ENCODE assay signal across 1 cellular context in the genomic region with DNA sequence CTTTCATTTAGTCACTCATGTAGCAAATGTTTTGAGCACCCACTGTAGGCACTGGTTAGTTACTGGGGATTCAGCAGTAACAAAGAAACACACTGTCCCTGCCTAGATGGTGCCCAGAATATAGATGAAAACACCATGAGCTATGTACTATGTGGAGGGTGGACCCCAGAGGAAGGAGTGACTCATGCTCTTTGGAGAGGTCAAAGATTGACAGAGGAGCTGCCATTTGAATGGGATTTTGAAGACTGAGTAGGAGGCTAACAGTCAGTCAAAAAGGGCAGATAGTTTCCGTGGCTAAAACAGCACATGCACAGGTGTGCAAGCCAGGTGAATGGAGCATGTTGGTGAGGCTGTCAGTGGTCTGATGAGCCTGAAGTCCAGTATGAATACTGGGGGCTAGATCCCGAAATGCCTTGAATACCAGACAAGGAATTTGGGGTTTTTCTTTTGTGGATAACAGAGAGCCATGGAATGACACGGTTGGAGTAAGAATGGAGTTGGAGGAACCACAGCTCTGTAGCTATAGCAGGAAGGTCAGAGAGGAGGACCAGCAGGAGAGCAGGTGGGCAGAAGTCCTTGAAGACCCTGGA.
A peak's percentile ranks its signal among the peaks of the same experiment; 100 is the strongest.
TF ChIP-seq lines count a peak whose summit lies in the region.

No MANE protein-coding gene starts in this region.

TF ChIP-seq in HepG2, 621 proteins besides CTCF, POLR2A, EP300 and RAD21 (continued from another document):
- TF ChIP-seq, protein P1, sequence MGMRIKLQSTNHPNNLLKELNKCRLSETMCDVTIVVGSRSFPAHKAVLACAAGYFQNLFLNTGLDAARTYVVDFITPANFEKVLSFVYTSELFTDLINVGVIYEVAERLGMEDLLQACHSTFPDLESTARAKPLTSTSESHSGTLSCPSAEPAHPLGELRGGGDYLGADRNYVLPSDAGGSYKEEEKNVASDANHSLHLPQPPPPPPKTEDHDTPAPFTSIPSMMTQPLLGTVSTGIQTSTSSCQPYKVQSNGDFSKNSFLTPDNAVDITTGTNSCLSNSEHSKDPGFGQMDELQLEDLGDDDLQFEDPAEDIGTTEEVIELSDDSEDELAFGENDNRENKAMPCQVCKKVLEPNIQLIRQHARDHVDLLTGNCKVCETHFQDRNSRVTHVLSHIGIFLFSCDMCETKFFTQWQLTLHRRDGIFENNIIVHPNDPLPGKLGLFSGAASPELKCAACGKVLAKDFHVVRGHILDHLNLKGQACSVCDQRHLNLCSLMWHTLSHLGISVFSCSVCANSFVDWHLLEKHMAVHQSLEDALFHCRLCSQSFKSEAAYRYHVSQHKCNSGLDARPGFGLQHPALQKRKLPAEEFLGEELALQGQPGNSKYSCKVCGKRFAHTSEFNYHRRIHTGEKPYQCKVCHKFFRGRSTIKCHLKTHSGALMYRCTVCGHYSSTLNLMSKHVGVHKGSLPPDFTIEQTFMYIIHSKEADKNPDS (CRISPR knock-in tag; IDR thresholded peaks at IDR 0.05) = no peak
- TF ChIP-seq, protein P2, sequence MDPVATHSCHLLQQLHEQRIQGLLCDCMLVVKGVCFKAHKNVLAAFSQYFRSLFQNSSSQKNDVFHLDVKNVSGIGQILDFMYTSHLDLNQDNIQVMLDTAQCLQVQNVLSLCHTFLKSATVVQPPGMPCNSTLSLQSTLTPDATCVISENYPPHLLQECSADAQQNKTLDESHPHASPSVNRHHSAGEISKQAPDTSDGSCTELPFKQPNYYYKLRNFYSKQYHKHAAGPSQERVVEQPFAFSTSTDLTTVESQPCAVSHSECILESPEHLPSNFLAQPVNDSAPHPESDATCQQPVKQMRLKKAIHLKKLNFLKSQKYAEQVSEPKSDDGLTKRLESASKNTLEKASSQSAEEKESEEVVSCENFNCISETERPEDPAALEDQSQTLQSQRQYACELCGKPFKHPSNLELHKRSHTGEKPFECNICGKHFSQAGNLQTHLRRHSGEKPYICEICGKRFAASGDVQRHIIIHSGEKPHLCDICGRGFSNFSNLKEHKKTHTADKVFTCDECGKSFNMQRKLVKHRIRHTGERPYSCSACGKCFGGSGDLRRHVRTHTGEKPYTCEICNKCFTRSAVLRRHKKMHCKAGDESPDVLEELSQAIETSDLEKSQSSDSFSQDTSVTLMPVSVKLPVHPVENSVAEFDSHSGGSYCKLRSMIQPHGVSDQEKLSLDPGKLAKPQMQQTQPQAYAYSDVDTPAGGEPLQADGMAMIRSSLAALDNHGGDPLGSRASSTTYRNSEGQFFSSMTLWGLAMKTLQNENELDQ (CRISPR knock-in tag; IDR thresholded peaks at IDR 0.05; ENCODE audit: borderline replicate concordance) = no peak
- TF ChIP-seq RELA (CRISPR knock-in tag; IDR thresholded peaks at IDR 0.05) = no peak
- no peak for TF ChIP-seq ZNF124 (CRISPR knock-in tag; IDR thresholded peaks at IDR 0.05)
- no peak for TF ChIP-seq NFRKB (IDR thresholded peaks at IDR 0.05)
- TF ChIP-seq ZFP36L1 (CRISPR knock-in tag; IDR thresholded peaks at IDR 0.05) = no peak
- no peak for TF ChIP-seq ZBTB1 (CRISPR knock-in tag; IDR thresholded peaks at IDR 0.05; ENCODE audit: borderline replicate concordance)
- no peak for TF ChIP-seq PPARG (CRISPR knock-in tag; conservative IDR thresholded peaks at IDR 0.05)
- TF ChIP-seq SP1 (IDR thresholded peaks at IDR 0.05) = no peak
- TF ChIP-seq SP1 (CRISPR knock-in tag; IDR thresholded peaks at IDR 0.05) = no peak
- TF ChIP-seq ZNF232 (CRISPR knock-in tag; IDR thresholded peaks at IDR 0.05; ENCODE audit: borderline replicate concordance) = no peak
- TF ChIP-seq JUNB (CRISPR knock-in tag; IDR thresholded peaks at IDR 0.05; ENCODE audit: borderline replicate concordance) = peak; percentile 90
- 0 out of 2 replicates have a peak, but pooled peaks have one; percentile 12 for TF ChIP-seq BHLHE40 (IDR thresholded peaks at IDR 0.05; ENCODE audit: low read length)
- no peak for TF ChIP-seq SPEN (CRISPR knock-in tag; IDR thresholded peaks at IDR 0.05; ENCODE audit: low read depth)
- 0 out of 2 replicates have a peak, but pooled peaks have one; percentile 19 for TF ChIP-seq ATF1 (CRISPR knock-in tag; IDR thresholded peaks at IDR 0.05)
- TF ChIP-seq, protein P3, sequence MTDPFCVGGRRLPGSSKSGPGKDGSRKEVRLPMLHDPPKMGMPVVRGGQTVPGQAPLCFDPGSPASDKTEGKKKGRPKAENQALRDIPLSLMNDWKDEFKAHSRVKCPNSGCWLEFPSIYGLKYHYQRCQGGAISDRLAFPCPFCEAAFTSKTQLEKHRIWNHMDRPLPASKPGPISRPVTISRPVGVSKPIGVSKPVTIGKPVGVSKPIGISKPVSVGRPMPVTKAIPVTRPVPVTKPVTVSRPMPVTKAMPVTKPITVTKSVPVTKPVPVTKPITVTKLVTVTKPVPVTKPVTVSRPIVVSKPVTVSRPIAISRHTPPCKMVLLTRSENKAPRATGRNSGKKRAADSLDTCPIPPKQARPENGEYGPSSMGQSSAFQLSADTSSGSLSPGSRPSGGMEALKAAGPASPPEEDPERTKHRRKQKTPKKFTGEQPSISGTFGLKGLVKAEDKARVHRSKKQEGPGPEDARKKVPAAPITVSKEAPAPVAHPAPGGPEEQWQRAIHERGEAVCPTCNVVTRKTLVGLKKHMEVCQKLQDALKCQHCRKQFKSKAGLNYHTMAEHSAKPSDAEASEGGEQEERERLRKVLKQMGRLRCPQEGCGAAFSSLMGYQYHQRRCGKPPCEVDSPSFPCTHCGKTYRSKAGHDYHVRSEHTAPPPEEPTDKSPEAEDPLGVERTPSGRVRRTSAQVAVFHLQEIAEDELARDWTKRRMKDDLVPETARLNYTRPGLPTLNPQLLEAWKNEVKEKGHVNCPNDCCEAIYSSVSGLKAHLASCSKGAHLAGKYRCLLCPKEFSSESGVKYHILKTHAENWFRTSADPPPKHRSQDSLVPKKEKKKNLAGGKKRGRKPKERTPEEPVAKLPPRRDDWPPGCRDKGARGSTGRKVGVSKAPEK (CRISPR knock-in tag; IDR thresholded peaks at IDR 0.05; ENCODE audit: borderline replicate concordance) = no peak
- TF ChIP-seq NFATC3 (CRISPR knock-in tag; IDR thresholded peaks at IDR 0.05) = no peak
- TF ChIP-seq, protein P4, sequence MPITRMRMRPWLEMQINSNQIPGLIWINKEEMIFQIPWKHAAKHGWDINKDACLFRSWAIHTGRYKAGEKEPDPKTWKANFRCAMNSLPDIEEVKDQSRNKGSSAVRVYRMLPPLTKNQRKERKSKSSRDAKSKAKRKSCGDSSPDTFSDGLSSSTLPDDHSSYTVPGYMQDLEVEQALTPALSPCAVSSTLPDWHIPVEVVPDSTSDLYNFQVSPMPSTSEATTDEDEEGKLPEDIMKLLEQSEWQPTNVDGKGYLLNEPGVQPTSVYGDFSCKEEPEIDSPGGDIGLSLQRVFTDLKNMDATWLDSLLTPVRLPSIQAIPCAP (CRISPR knock-in tag; IDR thresholded peaks at IDR 0.05; ENCODE audit: low read depth) = no peak
- TF ChIP-seq KDM2A (CRISPR knock-in tag; IDR thresholded peaks at IDR 0.05; ENCODE audit: borderline replicate concordance, low read depth) = no peak
- TF ChIP-seq MIXL1 (CRISPR knock-in tag; IDR thresholded peaks at IDR 0.05) = peak; percentile 38; the same call in 1 of the 2 replicates
